Comparison of ENCODE assay signal across 11 cellular contexts in genomic region chr15:90268415-90268814, GRCh38. TPM values are rescaled to one million over a fixed set of nuclear protein-coding genes. Genes with fewer than 3 reads are reported as not detected.
DNase-seq lines count a peak whose midpoint lies in the region; ATAC-seq and TF ChIP-seq lines count a peak whose summit lies in the region.
"Had no signal": no experiment of that assay in that cellular context is flagged by ENCODE, and none has a peak within 500 bp of the region (broad histone marks: within the 10 kb centered on the region; RNA-seq: fewer than 3 reads in every experiment).

No MANE protein-coding gene starts in this region.

- H3K9me3 Mint-ChIP-seq in activated naive CD8-positive, alpha-beta T cell treated with anti-CD3 and anti-CD28 coated beads, Interleukin-2, amount 10 ng/mL, durations not matched to agents 7 days and 5 days, result no peaks in the 10 kb centered on the region
- no peaks in the 10 kb centered on the region for H3K9me3 Mint-ChIP-seq in naive thymus-derived CD8-positive, alpha-beta T cell

- H3K9me3 ChIP-seq in HUES64 (ENCODE audit: insufficient read depth, low read depth, low read length) (no peaks in the 10 kb centered on the region), WERI-Rb-1 (ENCODE audit: severe bottlenecking) (no peaks in the 10 kb centered on the region)
- H3K9me3 ChIP-seq: ascending aorta had no signal

- no peak for ATAC-seq in activated naive CD8-positive, alpha-beta T cell treated with anti-CD3 and anti-CD28 coated beads, Interleukin-2, amount 10 ng/mL, durations not matched to agents 7 days and 5 days (ENCODE audit: low read depth)
- no peak for ATAC-seq in naive thymus-derived CD8-positive, alpha-beta T cell
- ATAC-seq in HG02840 (IDR thresholded peaks at IDR 0.05; ENCODE audit: low FRiP score, unreplicated experiment), result no peak

- no peaks in the 10 kb centered on the region for H3K27me3 Mint-ChIP-seq in activated naive CD8-positive, alpha-beta T cell treated with anti-CD3 and anti-CD28 coated beads, Interleukin-2, amount 10 ng/mL, durations not matched to agents 7 days and 5 days
- H3K27me3 Mint-ChIP-seq in naive thymus-derived CD8-positive, alpha-beta T cell, result no peaks in the 10 kb centered on the region

- H3K27ac Mint-ChIP-seq in activated naive CD8-positive, alpha-beta T cell treated with anti-CD3 and anti-CD28 coated beads, Interleukin-2, amount 10 ng/mL, durations not matched to agents 7 days and 5 days, result peak overlapping the region; percentile 52
- peak overlapping the region in 9 of 10 donors; percentile 17 to 96 (median 78) for H3K27ac Mint-ChIP-seq in naive thymus-derived CD8-positive, alpha-beta T cell

- POLR2A ChIA-PET in activated naive CD8-positive, alpha-beta T cell treated with anti-CD3 and anti-CD28 coated beads, Interleukin-2, amount 10 ng/mL, durations not matched to agents 7 days and 5 days (lab: Charles Lee), result interaction anchor here (1.0 to 2.3 kb wide), 3 partner anchors 35 to 68 kb away, joined by 4 to 9 read pairs (median 8); partner anchors contain the start of genes CIB1, GDPGP1 and SEMA4B
- POLR2A ChIA-PET in naive thymus-derived CD8-positive, alpha-beta T cell (lab: Charles Lee), result interaction anchor here (0.9 to 2.7 kb wide), 4 partner anchors 19 to 120 kb away, joined by 3 to 12 read pairs (median 5); partner anchors contain the start of genes CIB1, GDPGP1, IQGAP1 and TTLL13

- H3K27ac ChIP-seq in HUES64 (ENCODE audit: low read depth, low read length) (peak overlapping the region; percentile 26; the same call in 1 of the 2 replicates), WERI-Rb-1 (no peak overlapping the region)

- H3K36me3 ChIP-seq in HUES64 (ENCODE audit: insufficient read depth, low read length) (peaks cover 60% of the 10 kb centered on the region), WERI-Rb-1 (peaks cover 60% of the 10 kb centered on the region)

- no peaks in the 10 kb centered on the region for H3K27me3 ChIP-seq in HUES64 (ENCODE audit: insufficient read depth, low read length)
- H3K27me3 ChIP-seq in WERI-Rb-1 (ENCODE audit: insufficient read depth, low read depth, severe bottlenecking), result no peaks in the 10 kb centered on the region
- H3K27me3 ChIP-seq: ascending aorta had no signal

- H3K4me1 ChIP-seq in HUES64 (ENCODE audit: insufficient read depth, low read length), result peaks cover 25% of the 10 kb centered on the region

- peaks cover 42% of the 10 kb centered on the region for H3K4me1 Mint-ChIP-seq in activated naive CD8-positive, alpha-beta T cell treated with anti-CD3 and anti-CD28 coated beads, Interleukin-2, amount 10 ng/mL, durations not matched to agents 7 days and 5 days
- peaks cover 38 to 79% (median 75%) of the 10 kb centered on the region in 4 donors for H3K4me1 Mint-ChIP-seq in naive thymus-derived CD8-positive, alpha-beta T cell

- WGBS in HUES64, result no CpG with 5 or more reads among the region's 1 CpG

- peak; percentile 1 for DNase-seq in NCI-H1092 treated with DMSO at 0.1 percent for 48 hours (lab: John Stamatoyannopoulos, UW)
- no peak for DNase-seq in NCI-H1092 (lab: John Stamatoyannopoulos, UW)
- DNase-seq in activated naive CD8-positive, alpha-beta T cell treated with anti-CD3 and anti-CD28 coated beads, Interleukin-2, amount 10 ng/mL, durations not matched to agents 7 days and 5 days, result no peak
- DNase-seq in naive thymus-derived CD8-positive, alpha-beta T cell, result no peak
- no peak for DNase-seq in WERI-Rb-1
- no peak for DNase-seq in occipital lobe (lab: John Stamatoyannopoulos, UW)
- DNase-seq: NCI-H524, nucleus accumbens had no signal

- H3K9ac ChIP-seq in HUES64 (ENCODE audit: low read depth, low read length), result 0 out of 2 replicates have a peak overlapping the region, but pooled peaks have one; percentile 20

- peaks cover 20% of the 10 kb centered on the region for H3K36me3 Mint-ChIP-seq in activated naive CD8-positive, alpha-beta T cell treated with anti-CD3 and anti-CD28 coated beads, Interleukin-2, amount 10 ng/mL, durations not matched to agents 7 days and 5 days
- H3K36me3 Mint-ChIP-seq in naive thymus-derived CD8-positive, alpha-beta T cell, result peaks cover 0 to 65% (median 14%) of the 10 kb centered on the region in 3 donors

- H3K4me3 ChIP-seq in HUES64 (ENCODE audit: low read length), result peak overlapping the region; percentile 74
- H3K4me3 ChIP-seq in WERI-Rb-1 (ENCODE audit: low read depth, low read length), result no peak overlapping the region

- TF ChIP-seq CTCF in WERI-Rb-1 (IDR thresholded peaks at IDR 0.05; ENCODE audit: low read depth, low read length), result no peak

- peak overlapping the region; percentile 59 for H3K4me3 Mint-ChIP-seq in activated naive CD8-positive, alpha-beta T cell treated with anti-CD3 and anti-CD28 coated beads, Interleukin-2, amount 10 ng/mL, durations not matched to agents 7 days and 5 days
- peak overlapping the region; percentile 60 to 98 (median 96) for H3K4me3 Mint-ChIP-seq in naive thymus-derived CD8-positive, alpha-beta T cell

RNA-seq across cellular contexts. Expression of gene NGRN, which starts 2.9 kb away (rescaled TPM):
- 67.5 TPM for polyA plus RNA-seq in HUES64 (2013, experiment 1 of 2)
- polyA plus RNA-seq in HUES64 (2013, experiment 2 of 2), result 77.6 TPM
- total RNA-seq in activated naive CD8-positive, alpha-beta T cell treated with anti-CD3 and anti-CD28 coated beads, Interleukin-2, amount 10 ng/mL, durations not matched to agents 7 days and 5 days, result 10 to 100 TPM; 34.3 to 35.8 TPM
- 10 to 100 TPM; 47.7 to 53.3 TPM for total RNA-seq in naive thymus-derived CD8-positive, alpha-beta T cell
- polyA plus RNA-seq in naive thymus-derived CD8-positive, alpha-beta T cell, result 10 to 100 TPM; 25.9 to 42.9 (median 26.5) TPM
- 241 TPM for total RNA-seq in occipital lobe

RNA-seq across cellular contexts. Expression of gene TTLL13, which starts 19.1 kb away (rescaled TPM):
- not detected for polyA plus RNA-seq in HUES64 (2013, experiment 1 of 2)
- not detected for polyA plus RNA-seq in HUES64 (2013, experiment 2 of 2)
- total RNA-seq in activated naive CD8-positive, alpha-beta T cell treated with anti-CD3 and anti-CD28 coated beads, Interleukin-2, amount 10 ng/mL, durations not matched to agents 7 days and 5 days, result 1 to 10 TPM in 1 of 2 experiments, under 1 TPM in 1; 0.47 to 1.5 TPM
- total RNA-seq in naive thymus-derived CD8-positive, alpha-beta T cell, result 1 to 10 TPM in 1 of 2 experiments, under 1 TPM in 1; 0.71 to 1.0 TPM
- polyA plus RNA-seq in naive thymus-derived CD8-positive, alpha-beta T cell, result not detected
- 0.31 TPM for total RNA-seq in occipital lobe
- total RNA-seq: ascending aorta had no signal

RNA-seq across cellular contexts. Expression of gene GDPGP1, which starts 34.4 kb away (rescaled TPM):
- 2.7 TPM for polyA plus RNA-seq in HUES64 (2013, experiment 1 of 2)
- polyA plus RNA-seq in HUES64 (2013, experiment 2 of 2), result 1.5 TPM
- 10 to 100 TPM; 10.2 to 10.3 TPM for total RNA-seq in activated naive CD8-positive, alpha-beta T cell treated with anti-CD3 and anti-CD28 coated beads, Interleukin-2, amount 10 ng/mL, durations not matched to agents 7 days and 5 days
- total RNA-seq in naive thymus-derived CD8-positive, alpha-beta T cell, result 10 to 100 TPM; 12.0 to 12.4 TPM
- 1 to 10 TPM in 2 of 3 donors, under 1 TPM in 1; 0.50 to 2.2 (median 1.3) TPM for polyA plus RNA-seq in naive thymus-derived CD8-positive, alpha-beta T cell
- total RNA-seq in occipital lobe, result 9.7 TPM

RNA-seq across cellular contexts. Expression of gene CIB1, which starts 34.7 kb away (rescaled TPM):
- polyA plus RNA-seq in HUES64 (2013, experiment 1 of 2), result 19.5 TPM
- polyA plus RNA-seq in HUES64 (2013, experiment 2 of 2), result 19.7 TPM
- total RNA-seq in activated naive CD8-positive, alpha-beta T cell treated with anti-CD3 and anti-CD28 coated beads, Interleukin-2, amount 10 ng/mL, durations not matched to agents 7 days and 5 days, result 100 to 1,000 TPM; 129 to 130 TPM
- 100 to 1,000 TPM; 110 TPM for total RNA-seq in naive thymus-derived CD8-positive, alpha-beta T cell
- 100 to 1,000 TPM; 232 to 246 (median 232) TPM for polyA plus RNA-seq in naive thymus-derived CD8-positive, alpha-beta T cell
- total RNA-seq in occipital lobe, result 2.7 TPM
